Comparison of ENCODE assay signal across 10 cellular contexts in genomic region chr17:17957584-17957916, GRCh38. TPM values are rescaled to one million over a fixed set of nuclear protein-coding genes. Genes with fewer than 3 reads are reported as not detected.
DNase-seq lines count a peak whose midpoint lies in the region; ATAC-seq, FAIRE-seq and TF ChIP-seq lines count a peak whose summit lies in the region.
"Had no signal": no experiment of that assay in that cellular context is flagged by ENCODE, and none has a peak within 500 bp of the region (broad histone marks: within the 10 kb centered on the region; RNA-seq: fewer than 3 reads in every experiment).

No MANE protein-coding gene starts in this region.

- TF ChIP-seq CTCF in C4-2B (conservative IDR thresholded peaks at IDR 0.05) = no peak
- TF ChIP-seq CTCF in coronary artery (IDR thresholded peaks at IDR 0.05) = no peak

- no peaks in the 10 kb centered on the region for H3K27me3 ChIP-seq in MG63
- H3K27me3 ChIP-seq in trophoblast cell (ENCODE audit: insufficient read depth, low read length) = no peaks in the 10 kb centered on the region

- H3K4me3 ChIP-seq in MG63 (no peak overlapping the region), coronary artery (no peak overlapping the region), trophoblast cell (ENCODE audit: low read depth, low read length) (no peak overlapping the region)

- no peak overlapping the region for H2BK12ac ChIP-seq in trophoblast cell (ENCODE audit: low read length)

- no peak overlapping the region for H2AK5ac ChIP-seq in trophoblast cell (ENCODE audit: low read length)

- DNase-seq in MG63 = peak; percentile 14
- DNase-seq in coronary artery (ENCODE audit: low spot score) = no peak
- DNase-seq in trophoblast cell = no peak
- DNase-seq in GM03348 (ENCODE audit: low spot score) = no peak
- DNase-seq in NCI-H1048 (lab: John Stamatoyannopoulos, UW) = no peak
- no peak for DNase-seq in frontal cortex (ENCODE audit: low spot score in 2 of 2)
- DNase-seq: KBM-7 had no signal

- peaks cover 5% of the 10 kb centered on the region for H3K79me1 ChIP-seq in trophoblast cell (ENCODE audit: low read length)

- peaks cover 8 to 12% of the 10 kb centered on the region in 2 experiments for H3K4me1 ChIP-seq in trophoblast cell (ENCODE audit: control insufficient read depth in 1 of 2, insufficient read depth in 2 of 2, low read length in 2 of 2)

- H3K14ac ChIP-seq in trophoblast cell (ENCODE audit: low read length) = no peak overlapping the region

- H3K18ac ChIP-seq in trophoblast cell (ENCODE audit: low read length) = no peak overlapping the region

- peak overlapping the region; percentile 36 for H3K4ac ChIP-seq in trophoblast cell (ENCODE audit: low read depth, low read length)

- peak overlapping the region; percentile 38 for H4K91ac ChIP-seq in trophoblast cell (ENCODE audit: low read depth, low read length)

- no peak overlapping the region for H2AFZ ChIP-seq in trophoblast cell (ENCODE audit: insufficient read depth, low read length, poor library complexity)

- H3K9me3 ChIP-seq in MG63 (no peaks in the 10 kb centered on the region), trophoblast cell (ENCODE audit: insufficient read depth, low read depth, low read length) (peaks cover 6% of the 10 kb centered on the region)

- FAIRE-seq in frontal cortex (lab: Jason Lieb, UNC) = no peak
- FAIRE-seq: urothelium cell line had no signal

- H2BK5ac ChIP-seq in trophoblast cell (ENCODE audit: low read depth, low read length, poor library complexity) = no peak overlapping the region

- H3K79me2 ChIP-seq in trophoblast cell (ENCODE audit: control insufficient read depth, insufficient read depth, low read length, poor library complexity) = peaks cover 4% of the 10 kb centered on the region

- H2BK120ac ChIP-seq in trophoblast cell (ENCODE audit: insufficient read depth, low read length, poor library complexity) = no peak overlapping the region

- H3K36me3 ChIP-seq in MG63 (peaks cover 5% of the 10 kb centered on the region; the same call in 1 of the 2 replicates), trophoblast cell (ENCODE audit: control insufficient read depth in 1 of 2, insufficient read depth in 2 of 2, low read length in 2 of 2) (peaks cover 6 to 12% of the 10 kb centered on the region in 2 experiments)

- peak overlapping the region; percentile 39; the same call in 1 of the 2 replicates for H3K27ac ChIP-seq in C4-2B
- peak overlapping the region; percentile 62 to 79 for H3K27ac ChIP-seq in coronary artery
- no peak overlapping the region for H3K27ac ChIP-seq in trophoblast cell (ENCODE audit: low read depth, low read length)

- no peak overlapping the region for H4K12ac ChIP-seq in trophoblast cell (ENCODE audit: low read depth, low read length)

- H4K8ac ChIP-seq in trophoblast cell (ENCODE audit: low read depth, low read length) = no peak overlapping the region

- no peak overlapping the region for H3K4me2 ChIP-seq in trophoblast cell (ENCODE audit: low read length)

- H3K9ac ChIP-seq in trophoblast cell (ENCODE audit: low read length) = no peak overlapping the region

- H3K23ac ChIP-seq in trophoblast cell (ENCODE audit: low read length) = no peak overlapping the region

- no CpG with 5 or more reads among the region's 7 CpGs for WGBS in trophoblast cell (ENCODE audit: extremely low coverage, insufficient coverage, insufficient read length)

- ATAC-seq in HG03460 (IDR thresholded peaks at IDR 0.05; ENCODE audit: unreplicated experiment) = no peak

RNA-seq across cellular contexts. Expression of gene TOM1L2, which starts 14.7 kb away (rescaled TPM):
- total RNA-seq in MG63 (2014; rRNA removed; shearing (Covaris generic); ENCODE audit: low replicate concordance) = 8.3 and 12.8 TPM in 2 replicates
- 76.2 and 80.2 TPM in 2 replicates for polyA plus RNA-seq in trophoblast cell (2013)
- 16.7 TPM for total RNA-seq in frontal cortex

RNA-seq across cellular contexts. Expression of gene DRC3, which starts 15.1 kb away (rescaled TPM):
- 1.3 TPM in 1 of 2 replicates, not detected in the other for total RNA-seq in MG63 (2014; rRNA removed; shearing (Covaris generic); ENCODE audit: low replicate concordance)
- 0.39 and 0.47 TPM in 2 replicates for polyA plus RNA-seq in trophoblast cell (2013)
- total RNA-seq in frontal cortex = 1.6 TPM
